Comparison of ENCODE assay signal across 8 cellular contexts in the genomic region with DNA sequence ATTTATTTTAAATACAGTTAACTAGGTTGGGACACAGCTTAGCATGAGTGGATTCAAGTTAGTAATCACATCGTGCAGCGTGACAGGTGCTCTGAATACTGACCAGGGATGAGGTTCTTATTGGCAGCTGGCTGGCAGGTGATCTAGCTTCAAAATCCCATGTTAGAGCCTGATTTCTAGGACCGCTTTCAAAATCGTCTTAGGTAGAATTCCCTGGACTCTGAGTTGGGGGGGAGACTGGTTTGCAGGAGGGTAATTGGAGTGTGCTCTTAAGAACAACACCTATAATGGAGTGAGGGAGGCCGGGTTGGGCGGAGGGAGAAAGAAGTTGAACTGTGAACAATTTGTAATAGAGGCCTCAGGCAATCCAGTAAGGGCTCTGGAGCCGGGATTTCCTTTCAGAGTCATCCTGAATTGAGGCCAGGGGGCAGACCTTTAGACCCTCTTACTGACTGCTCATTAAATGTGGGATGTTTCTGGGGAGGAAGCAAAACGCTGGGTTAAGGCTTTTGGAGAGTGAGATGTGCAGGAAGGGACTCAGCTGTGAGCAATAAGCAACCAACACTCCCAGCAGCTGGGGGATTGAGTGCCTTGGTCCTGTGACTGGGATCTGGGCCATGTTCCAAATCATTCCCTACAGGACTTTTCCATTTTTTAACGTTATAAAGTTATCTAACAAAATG. TPM values are rescaled to one million over a fixed set of nuclear protein-coding genes. Genes with fewer than 3 reads are reported as not detected.
DNase-seq lines count a peak whose midpoint lies in the region; ATAC-seq and TF ChIP-seq lines count a peak whose summit lies in the region.

No MANE protein-coding gene starts in this region.

- no peak for DNase-seq in heart right ventricle
- DNase-seq in Right ventricle myocardium superior: no peak
- DNase-seq in activated T-helper 2 cell treated with anti-CD3 and anti-CD28 coated beads, Interferon-gamma antibody, Interleukin-2, Interleukin-4, amounts not matched to agents 10 μg/mL and 5 μg/mL and 100 μg/mL, durations not matched to agents 14 hours and 24 hours and 36 hours (ENCODE audit: low spot score): no peak
- DNase-seq in lower lobe of right lung: no peak
- DNase-seq in uterus: peak in 1 of 2 donors; percentile 14
- no peak for DNase-seq in NCI-H2081 treated with DMSO at 0.1 percent for 48 hours (lab: John Stamatoyannopoulos, UW)
- DNase-seq in midbrain (lab: John Stamatoyannopoulos, UW): no peak
- no peak for DNase-seq in left ventricle myocardium superior

- H3K4me1 ChIP-seq in heart right ventricle (peaks cover 0 to 36% (median 20%) of the 10 kb centered on the region in 9 donors), lower lobe of right lung (peaks cover 14% of the 10 kb centered on the region), uterus (no peaks in the 10 kb centered on the region)

- H3K9me3 Mint-ChIP-seq in activated T-helper 2 cell treated with anti-CD3 and anti-CD28 coated beads, Interferon-gamma antibody, Interleukin-2, Interleukin-4, amounts not matched to agents 10 μg/mL and 5 μg/mL and 100 μg/mL, durations not matched to agents 14 hours and 24 hours and 36 hours: no peaks in the 10 kb centered on the region

- peaks cover 0 to 7% (median 0%) of the 10 kb centered on the region in 7 donors for H3K27me3 ChIP-seq in heart right ventricle
- H3K27me3 ChIP-seq in lower lobe of right lung (ENCODE audit: low read depth): peaks cover 8% of the 10 kb centered on the region
- H3K27me3 ChIP-seq in uterus: no peaks in the 10 kb centered on the region

- H3K9me3 ChIP-seq in heart right ventricle (no peaks in the 10 kb centered on the region), lower lobe of right lung (no peaks in the 10 kb centered on the region), uterus (no peaks in the 10 kb centered on the region)

- H3K4me3 Mint-ChIP-seq in activated T-helper 2 cell treated with anti-CD3 and anti-CD28 coated beads, Interferon-gamma antibody, Interleukin-2, Interleukin-4, amounts not matched to agents 10 μg/mL and 5 μg/mL and 100 μg/mL, durations not matched to agents 14 hours and 24 hours and 36 hours (ENCODE audit: low read depth): peak overlapping the region; percentile 92

- peaks cover 0 to 26% (median 9%) of the 10 kb centered on the region in 9 donors for H3K36me3 ChIP-seq in heart right ventricle
- peaks cover 25% of the 10 kb centered on the region for H3K36me3 ChIP-seq in lower lobe of right lung
- H3K36me3 ChIP-seq in uterus: no peaks in the 10 kb centered on the region

- no peaks in the 10 kb centered on the region for H3K27me3 Mint-ChIP-seq in activated T-helper 2 cell treated with anti-CD3 and anti-CD28 coated beads, Interferon-gamma antibody, Interleukin-2, Interleukin-4, amounts not matched to agents 10 μg/mL and 5 μg/mL and 100 μg/mL, durations not matched to agents 14 hours and 24 hours and 36 hours (ENCODE audit: low read depth)

- H3K36me3 Mint-ChIP-seq in activated T-helper 2 cell treated with anti-CD3 and anti-CD28 coated beads, Interferon-gamma antibody, Interleukin-2, Interleukin-4, amounts not matched to agents 10 μg/mL and 5 μg/mL and 100 μg/mL, durations not matched to agents 14 hours and 24 hours and 36 hours (ENCODE audit: low read depth): peaks cover 25% of the 10 kb centered on the region

- TF ChIP-seq CTCF in heart right ventricle (IDR thresholded peaks at IDR 0.05) (peak in 1 of 9 donors; percentile 17), lower lobe of right lung (IDR thresholded peaks at IDR 0.05) (no peak), uterus (IDR thresholded peaks at IDR 0.05) (no peak)

- peak overlapping the region; percentile 84 for H3K27ac Mint-ChIP-seq in activated T-helper 2 cell treated with anti-CD3 and anti-CD28 coated beads, Interferon-gamma antibody, Interleukin-2, Interleukin-4, amounts not matched to agents 10 μg/mL and 5 μg/mL and 100 μg/mL, durations not matched to agents 14 hours and 24 hours and 36 hours

- H3K4me1 Mint-ChIP-seq in activated T-helper 2 cell treated with anti-CD3 and anti-CD28 coated beads, Interferon-gamma antibody, Interleukin-2, Interleukin-4, amounts not matched to agents 10 μg/mL and 5 μg/mL and 100 μg/mL, durations not matched to agents 14 hours and 24 hours and 36 hours (ENCODE audit: low read depth): peaks cover 22% of the 10 kb centered on the region

- intact Hi-C loops in heart right ventricle (cut with DNase I) (loop anchor here in 9 of 10 donors (1.0 to 10.0 kb wide), 13 partner anchors 158 to 1458 kb away; partner anchors contain the start of gene ALG10 (in 6 of the 9)), Right ventricle myocardium superior (cut with DNase I) (loop anchor here (2.0 to 5.0 kb wide), 2 partner anchors 162 to 1266 kb away; partner anchors contain the start of gene ALG10), lower lobe of right lung (cut with DNase I) (no loop called here), uterus (cut with DNase I; ENCODE audit: low total_unique reads) (no loop called here), left ventricle myocardium superior (cut with micrococcal nuclease) (loop anchor here (5.0 to 10.0 kb wide), 2 partner anchors 158 to 1266 kb away; partner anchors contain the start of gene ALG10)
- intact Hi-C loops in activated T-helper 2 cell treated with anti-CD3 and anti-CD28 coated beads, Interferon-gamma antibody, Interleukin-2, Interleukin-4, amounts not matched to agents 10 μg/mL and 5 μg/mL and 100 μg/mL, durations not matched to agents 14 hours and 24 hours and 36 hours (cut with micrococcal nuclease): loop anchor here (1.0 to 10.0 kb wide), 5 partner anchors 154 to 1682 kb away; partner anchors contain the start of genes ALG10 and DDX11

- TF ChIP-seq POLR2A in uterus (IDR thresholded peaks at IDR 0.05): no peak

- ATAC-seq in heart right ventricle (no peak), Right ventricle myocardium superior (ENCODE audit: poor library complexity) (no peak), lower lobe of right lung (no peak), left ventricle myocardium superior (no peak)

- H3K4me3 ChIP-seq in heart right ventricle: peak overlapping the region in 8 of 10 donors; percentile 77 to 95 (median 85)
- H3K4me3 ChIP-seq in lower lobe of right lung: peak overlapping the region; percentile 87
- H3K4me3 ChIP-seq in uterus: peak overlapping the region in 1 of 2 donors; percentile 69

- 30 to 36% methylated on average over 9 of the region's 9 CpGs for WGBS in heart right ventricle, 2 donors

- H3K27ac ChIP-seq in heart right ventricle (peak overlapping the region in 4 of 10 donors; percentile 85 to 95 (median 90)), lower lobe of right lung (peak overlapping the region; percentile 86), uterus (peak overlapping the region; percentile 89 to 96)

RNA-seq across cellular contexts. Expression of gene YARS2, which starts 0.9 kb away (rescaled TPM):
- total RNA-seq in heart right ventricle (10 to 100 TPM; 10.6 to 16.9 (median 12.7) TPM), Right ventricle myocardium superior (7.8 TPM), lower lobe of right lung (18.5 TPM), uterus (10 to 100 TPM; 14.3 to 40.0 (median 15.2) TPM), left ventricle myocardium superior (11.8 TPM)
- polyA plus RNA-seq in heart right ventricle: 10 to 100 TPM in 1 of 2 donors, 1 to 10 TPM in 1; 8.4 to 15.6 TPM
- 29.3 and 30.3 TPM in 2 replicates for total RNA-seq in activated T-helper 2 cell treated with anti-CD3 and anti-CD28 coated beads, Interferon-gamma antibody, Interleukin-2, Interleukin-4, amounts not matched to agents 10 μg/mL and 5 μg/mL and 100 μg/mL, durations not matched to agents 14 hours and 24 hours and 36 hours

Comparison
In these comparisons a context has a peak if more than half of its experiments do, and no peak if none do; other contexts are left out.
1. intact Hi-C loops: an anchor here in heart right ventricle (1.0 to 10.0 kb wide), Right ventricle myocardium superior (2.0 to 5.0 kb wide), activated T-helper 2 cell treated with anti-CD3 and anti-CD28 coated beads, Interferon-gamma antibody, Interleukin-2, Interleukin-4, amounts not matched to agents 10 μg/mL and 5 μg/mL and 100 μg/mL, durations not matched to agents 14 hours and 24 hours and 36 hours (1.0 to 10.0 kb wide) and left ventricle myocardium superior (5.0 to 10.0 kb wide); none called in lower lobe of right lung and uterus.